34 cellular contexts compared by ENCODE assay signal in the genomic region with DNA sequence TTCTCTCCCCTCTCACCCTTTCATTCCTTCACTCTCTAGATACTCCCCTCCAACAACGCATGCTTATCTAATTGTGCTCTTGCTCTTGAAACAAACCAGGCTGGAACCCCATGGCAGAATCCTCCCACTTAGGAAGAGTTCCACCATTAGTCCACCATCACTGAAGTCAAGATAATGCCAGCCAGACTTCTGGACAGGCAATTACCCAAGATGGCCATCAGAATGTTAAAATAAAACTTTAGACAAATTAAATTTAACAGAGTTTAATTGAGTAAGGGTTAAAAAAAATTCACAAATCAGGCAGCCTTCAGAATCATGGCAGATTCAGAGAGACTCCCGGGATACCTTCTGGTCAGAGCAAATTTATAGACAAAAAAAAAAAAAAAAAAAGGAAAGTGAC.
"Had no signal": no experiment of that assay in that cellular context is flagged by ENCODE, and none has a peak within 500 bp of the region (broad histone marks: within the 10 kb centered on the region; RNA-seq: fewer than 3 reads in every experiment).

No MANE protein-coding gene starts in this region.

- DNase-seq: Karpas-422, Kasumi-1, KBM-7, KG1, MG63, MM.1S, MV-4-11, NCI-H1048, NCI-H1092, NCI-H1092 treated with DMSO at 0.1 percent for 48 hours, NCI-H1105, NCI-H1105 treated with DMSO at 0.1 percent for 48 hours, NCI-H1417, NCI-H1417 treated with DMSO at 0.1 percent for 48 hours, NCI-H1436, NCI-H1436 treated with DMSO at 0.1 percent for 48 hours, NCI-H146, NCI-H1694, NCI-H1694 treated with DMSO at 0.1 percent for 48 hours, NCI-H187 treated with DMSO at 0.1 percent for 48 hours, NCI-H1930, NCI-H2029, NCI-H2029 treated with DMSO at 0.1 percent for 48 hours, NCI-H2081, NCI-H2081 treated with DMSO at 0.1 percent for 48 hours, NCI-H2107, NCI-H2171, NCI-H2171 treated with DMSO at 0.1 percent for 48 hours, NCI-H2227 treated with DMSO at 0.1 percent for 48 hours, NCI-H226, NCI-H345, NCI-H446, NCI-H446 treated with DMSO at 0.1 percent for 48 hours, NCI-H510A had no signal
